ENCODE assay signal across 20 cellular contexts in genomic region chr3:191809326-191809949, GRCh38.
DNase-seq lines count a peak whose midpoint lies in the region; ATAC-seq and TF ChIP-seq lines count a peak whose summit lies in the region.
"Had no signal": no experiment of that assay in that cellular context is flagged by ENCODE, and none has a peak within 500 bp of the region (broad histone marks: within the 10 kb centered on the region; RNA-seq: fewer than 3 reads in every experiment).

No MANE protein-coding gene starts in this region.

- DNase-seq in EL (peak; percentile 20), mammary epithelial cell (no peak), left lobe of liver (ENCODE audit: low spot score) (peak; percentile 79), DMS53 (lab: John Stamatoyannopoulos, UW) (no peak)
- DNase-seq in activated naive CD4-positive, alpha-beta T cell treated with anti-CD3 and anti-CD28 coated beads for 36 hours: no peak
- DNase-seq in activated naive CD4-positive, alpha-beta T cell treated with anti-CD3 and anti-CD28 coated beads, Interleukin-2, amount 50 U/mL, for 16 hours: no peak
- DNase-seq: activated CD8-positive, alpha-beta T cell treated with anti-CD3 and anti-CD28 coated beads, Interleukin-2, amount 10 ng/mL, durations not matched to agents 7 days and 5 days; activated naive CD8-positive, alpha-beta T cell treated with anti-CD3 and anti-CD28 coated beads, Interleukin-2, amount 10 ng/mL, durations not matched to agents 7 days and 5 days; AML-193; NCI-H345; psoas muscle; SHP77 treated with DMSO at 0.1 percent for 48 hours had no signal

- peak; percentile 71 for TF ChIP-seq RAD21 in Ishikawa (IDR thresholded peaks at IDR 0.05; ENCODE audit: low read depth)

- CTCF ChIA-PET in mammary epithelial cell (lab: Charles Lee; ENCODE audit: low non-redundant PET): interaction anchor here (0.6 kb wide), 1 partner anchor 122 kb away, joined by 3 read pairs; no protein-coding TSS in a partner anchor
- CTCF ChIA-PET in activated naive CD4-positive, alpha-beta T cell treated with anti-CD3 and anti-CD28 coated beads for 36 hours (lab: Charles Lee): no interaction called here

- H4K20me1 ChIP-seq in mammary epithelial cell (ENCODE audit: insufficient read depth, low read length): no peaks in the 10 kb centered on the region

- H3K27me3 ChIP-seq in mammary epithelial cell (ENCODE audit: insufficient read depth, low read length): no peaks in the 10 kb centered on the region
- H3K27me3 ChIP-seq: suprapubic skin had no signal

- no peaks in the 10 kb centered on the region for H3K27me3 Mint-ChIP-seq in activated naive CD4-positive, alpha-beta T cell treated with anti-CD3 and anti-CD28 coated beads for 36 hours (ENCODE audit: low read depth)
- H3K27me3 Mint-ChIP-seq: activated naive CD8-positive, alpha-beta T cell treated with anti-CD3 and anti-CD28 coated beads, Interleukin-2, amount 10 ng/mL, durations not matched to agents 7 days and 5 days had no signal

- no peak overlapping the region for H3K27ac Mint-ChIP-seq in activated naive CD4-positive, alpha-beta T cell treated with anti-CD3 and anti-CD28 coated beads for 36 hours
- H3K27ac Mint-ChIP-seq: activated CD8-positive, alpha-beta T cell treated with anti-CD3 and anti-CD28 coated beads, Interleukin-2, amount 10 ng/mL, durations not matched to agents 7 days and 5 days; activated naive CD8-positive, alpha-beta T cell treated with anti-CD3 and anti-CD28 coated beads, Interleukin-2, amount 10 ng/mL, durations not matched to agents 7 days and 5 days; memory B cell; nephron; T-helper 1 cell treated with Interleukin-12 subunit alpha and Interleukin-12 subunit beta and Interleukin-4 antibody, amounts not matched to agents 30 μg/mL and 1 μg/mL, for 36 hours had no signal

- no peak overlapping the region for H3K4me2 ChIP-seq in mammary epithelial cell (ENCODE audit: insufficient read depth, low read depth, low read length)

- H3K9ac ChIP-seq in mammary epithelial cell (ENCODE audit: insufficient read depth, low read length): no peak overlapping the region

- no TSS peak for BruUV-seq in mammary epithelial cell (replicated peaks; lab: Mats Ljungman, UMichigan)

- H3K79me2 ChIP-seq in mammary epithelial cell (ENCODE audit: insufficient read depth, low read length): no peaks in the 10 kb centered on the region

- H3K36me3 ChIP-seq in mammary epithelial cell (ENCODE audit: insufficient read depth, low read length): no peaks in the 10 kb centered on the region
- H3K36me3 ChIP-seq: suprapubic skin had no signal

- H3K4me3 Mint-ChIP-seq in activated naive CD4-positive, alpha-beta T cell treated with anti-CD3 and anti-CD28 coated beads for 36 hours: no peak overlapping the region
- H3K4me3 Mint-ChIP-seq: activated CD8-positive, alpha-beta T cell treated with anti-CD3 and anti-CD28 coated beads, Interleukin-2, amount 10 ng/mL, durations not matched to agents 7 days and 5 days; activated naive CD8-positive, alpha-beta T cell treated with anti-CD3 and anti-CD28 coated beads, Interleukin-2, amount 10 ng/mL, durations not matched to agents 7 days and 5 days; memory B cell; nephron; T-helper 1 cell treated with Interleukin-12 subunit alpha and Interleukin-12 subunit beta and Interleukin-4 antibody, amounts not matched to agents 30 μg/mL and 1 μg/mL, for 36 hours had no signal

- peaks cover 12% of the 10 kb centered on the region for H3K9me3 Mint-ChIP-seq in activated naive CD4-positive, alpha-beta T cell treated with anti-CD3 and anti-CD28 coated beads for 36 hours

- in situ Hi-C loops in mammary epithelial cell (cut with MboI; ENCODE audit: low sequenced_read_pairs in 2 of 2): no loop called here

- no peak for TF ChIP-seq EP300 in Ishikawa (IDR thresholded peaks at IDR 0.05; ENCODE audit: borderline replicate concordance)

- no peak overlapping the region for H2AFZ ChIP-seq in mammary epithelial cell (ENCODE audit: low read depth, low read length)

- intact Hi-C loops in mammary epithelial cell (cut with micrococcal nuclease): loop anchor here (1.0 to 5.0 kb wide), 2 partner anchors 392 to 567 kb away; no protein-coding TSS in a partner anchor
- intact Hi-C loops in activated naive CD4-positive, alpha-beta T cell treated with anti-CD3 and anti-CD28 coated beads for 36 hours (cut with micrococcal nuclease): no loop called here

- dilution Hi-C loops in mammary epithelial cell (cut with HindIII; ENCODE audit: low sequenced_read_pairs): no loop called here

- H3K4me1 Mint-ChIP-seq in activated naive CD4-positive, alpha-beta T cell treated with anti-CD3 and anti-CD28 coated beads for 36 hours (ENCODE audit: low read depth): no peaks in the 10 kb centered on the region
- H3K4me1 Mint-ChIP-seq: activated naive CD8-positive, alpha-beta T cell treated with anti-CD3 and anti-CD28 coated beads, Interleukin-2, amount 10 ng/mL, durations not matched to agents 7 days and 5 days; memory B cell; nephron had no signal

- peak; percentile 99 for ATAC-seq in left lobe of liver
- ATAC-seq in HG02970 (IDR thresholded peaks at IDR 0.05; ENCODE audit: low FRiP score, unreplicated experiment): no peak
- ATAC-seq: activated CD8-positive, alpha-beta T cell treated with anti-CD3 and anti-CD28 coated beads, Interleukin-2, amount 10 ng/mL, durations not matched to agents 7 days and 5 days; esophagus mucosa; GM12878; psoas muscle had no signal

- TF ChIP-seq CTCF in mammary epithelial cell (conservative IDR thresholded peaks at IDR 0.05 in 1 of 2, IDR thresholded peaks at IDR 0.05 in 1 of 2; ENCODE audit: extremely low read depth in 1 of 2, insufficient read depth in 1 of 2, low read depth in 1 of 2, low read length in 2 of 2): peak; percentile 15 to 26

- H3K4me1 ChIP-seq in mammary epithelial cell (ENCODE audit: insufficient read depth, low read length): no peaks in the 10 kb centered on the region
- H3K4me1 ChIP-seq: psoas muscle, suprapubic skin had no signal

- H3K9me3 ChIP-seq in mammary epithelial cell (replicated peaks; ENCODE audit: insufficient read depth, low read length): no peaks in the 10 kb centered on the region
- H3K9me3 ChIP-seq: psoas muscle had no signal

- no peak overlapping the region for H3K27ac ChIP-seq in mammary epithelial cell (ENCODE audit: insufficient read depth, low read depth, low read length)
- H3K27ac ChIP-seq: psoas muscle, suprapubic skin had no signal

- no peaks in the 10 kb centered on the region for H3K36me3 Mint-ChIP-seq in activated naive CD4-positive, alpha-beta T cell treated with anti-CD3 and anti-CD28 coated beads for 36 hours (ENCODE audit: low read depth)
- H3K36me3 Mint-ChIP-seq: activated naive CD8-positive, alpha-beta T cell treated with anti-CD3 and anti-CD28 coated beads, Interleukin-2, amount 10 ng/mL, durations not matched to agents 7 days and 5 days had no signal

- no peak overlapping the region for H3K4me3 ChIP-seq in mammary epithelial cell (replicated peaks in 1 of 3; ENCODE audit: insufficient read depth in 1 of 3, low read depth in 2 of 3, low read length in 3 of 3)
- H3K4me3 ChIP-seq: GM12878, psoas muscle, suprapubic skin had no signal

- WGBS in mammary epithelial cell (ENCODE audit: low coverage, missing lambda C conversion rate): 100% methylated on average over 1 of the region's 1 CpG

TF ChIP-seq in Ishikawa, 13 proteins besides CTCF, POLR2A, EP300 and RAD21:
- TF ChIP-seq TAF1 (IDR thresholded peaks at IDR 0.05; ENCODE audit: low read depth): no peak
- TF ChIP-seq ZBTB7A (IDR thresholded peaks at IDR 0.05; ENCODE audit: low read depth): no peak
- TF ChIP-seq YY1 (IDR thresholded peaks at IDR 0.05; ENCODE audit: low read depth): no peak
- TF ChIP-seq MAX (IDR thresholded peaks at IDR 0.05): no peak
- TF ChIP-seq REST (IDR thresholded peaks at IDR 0.05; ENCODE audit: low read depth): no peak
- no peak for TF ChIP-seq FOXM1 (IDR thresholded peaks at IDR 0.05; ENCODE audit: borderline replicate concordance, low read depth)
- TF ChIP-seq TCF12 (IDR thresholded peaks at IDR 0.05; ENCODE audit: low read depth): no peak

Comparison
In these comparisons a context has a peak if more than half of its experiments do, and no peak if none do; other contexts are left out.
1. DNase-seq: peak in EL (single experiment) and left lobe of liver (single experiment); none in mammary epithelial cell (single experiment), DMS53 (single experiment), activated naive CD4-positive, alpha-beta T cell treated with anti-CD3 and anti-CD28 coated beads for 36 hours (single experiment) and activated naive CD4-positive, alpha-beta T cell treated with anti-CD3 and anti-CD28 coated beads, Interleukin-2, amount 50 U/mL, for 16 hours (single experiment).